7 cellular contexts compared by ENCODE assay signal in genomic region chr3:192816274-192816853, GRCh38.
DNase-seq lines count a peak whose midpoint lies in the region; ATAC-seq and TF ChIP-seq lines count a peak whose summit lies in the region.

No MANE protein-coding gene starts in this region.

- H3K4me1 ChIP-seq in Loucy (ENCODE audit: insufficient read depth, low read length, poor library complexity, severe bottlenecking) (no peaks in the 10 kb centered on the region), psoas muscle (no peaks in the 10 kb centered on the region)

- peak; percentile 57 for DNase-seq in GM03348 (ENCODE audit: low spot score)
- DNase-seq in RPMI7951 (ENCODE audit: low read depth): peak; percentile 57
- no peak for DNase-seq in psoas muscle
- no peak for DNase-seq in NK-92 treated with Interleukin-12 subunit alpha and Interleukin-12 subunit beta, amount 100 ng/mL, for 24 hours (lab: John Stamatoyannopoulos, UW)

- H3K4me2 ChIP-seq in Loucy (ENCODE audit: low read depth, low read length, poor library complexity, severe bottlenecking): no peak overlapping the region

- no peaks in the 10 kb centered on the region for H3K36me3 ChIP-seq in Loucy (ENCODE audit: insufficient read depth, low read length)
- H3K36me3 ChIP-seq in psoas muscle (ENCODE audit: insufficient read depth in 1 of 2, low read depth in 1 of 2): no peaks in the 10 kb centered on the region

- intact Hi-C loops in psoas muscle (cut with DNase I): loop anchor here (2.0 to 5.0 kb wide), 4 partner anchors 101 to 756 kb away; partner anchors contain the start of gene MB21D2 (in 1 of the 2)

- no peak overlapping the region for H3K4me3 ChIP-seq in Loucy (ENCODE audit: low read length, poor library complexity, severe bottlenecking)
- H3K4me3 ChIP-seq in psoas muscle: no peak overlapping the region

- TF ChIP-seq CTCF in Loucy (conservative IDR thresholded peaks at IDR 0.05; ENCODE audit: low read length) (peak; percentile 85), psoas muscle (IDR thresholded peaks at IDR 0.05) (peak; percentile 82)

- H3K9me3 ChIP-seq in Loucy (ENCODE audit: insufficient read depth, low read depth, low read length) (no peaks in the 10 kb centered on the region), psoas muscle (no peaks in the 10 kb centered on the region)

- H3K9me2 ChIP-seq in Loucy (replicated peaks; ENCODE audit: low read depth, low read length): no peaks in the 10 kb centered on the region

- no peaks in the 10 kb centered on the region for H3F3A ChIP-seq in Loucy (ENCODE audit: low read depth)

- H3K27me3 ChIP-seq in Loucy (ENCODE audit: insufficient read depth, low read length, poor library complexity, severe bottlenecking): no peaks in the 10 kb centered on the region
- H3K27me3 ChIP-seq in psoas muscle (ENCODE audit: insufficient read depth in 3 of 3, low read length in 2 of 3): no peaks in the 10 kb centered on the region

- H3K9ac ChIP-seq in Loucy (ENCODE audit: low read depth, low read length, poor library complexity, severe bottlenecking): no peak overlapping the region

- no peak overlapping the region for H2AFZ ChIP-seq in Loucy (ENCODE audit: low read length)

- no peaks in the 10 kb centered on the region for H4K20me1 ChIP-seq in Loucy (ENCODE audit: insufficient read depth, low read length, poor library complexity, severe bottlenecking)

- 55 to 66% (median 65%) methylated on average over 7 of the region's 7 CpGs for whole genome bisulfite sequencing in psoas muscle, 3 donors

- peak; percentile 47 for ATAC-seq in esophagus mucosa
- ATAC-seq in psoas muscle: peak in 2 of 4 donors; percentile 43 to 80
- ATAC-seq in GM19397 (IDR thresholded peaks at IDR 0.05; ENCODE audit: unreplicated experiment): no peak

- H3K27ac ChIP-seq in psoas muscle: no peak overlapping the region

- H3K79me2 ChIP-seq in Loucy (ENCODE audit: insufficient read depth, low read length): no peaks in the 10 kb centered on the region

Comparison
In these comparisons a context has a peak if more than half of its experiments do, and no peak if none do; other contexts are left out.
1. DNase-seq: peak in GM03348 (single experiment) and RPMI7951 (single experiment); none in psoas muscle (0 of 2) and NK-92 treated with Interleukin-12 subunit alpha and Interleukin-12 subunit beta, amount 100 ng/mL, for 24 hours (single experiment).